21 cellular contexts compared by ENCODE assay signal in the genomic region with DNA sequence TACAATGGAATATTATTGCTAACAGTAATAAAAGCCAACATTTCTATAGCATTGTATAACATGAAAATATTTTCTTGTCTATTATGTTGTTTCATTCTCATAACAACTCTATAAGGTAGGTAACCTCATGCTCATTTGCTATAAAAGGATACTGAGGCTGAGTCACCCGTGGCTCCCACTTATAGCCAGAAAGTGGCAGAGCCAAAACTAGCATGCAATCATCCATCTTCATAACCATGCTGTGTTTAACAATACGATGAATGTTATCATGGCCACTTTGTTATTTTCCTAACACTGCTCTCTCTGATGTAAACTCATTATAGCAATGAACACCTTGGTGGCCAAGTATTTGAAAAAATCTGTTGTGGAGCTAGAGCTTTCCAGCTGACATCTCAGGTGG.
"Had no signal": no experiment of that assay in that cellular context is flagged by ENCODE, and none has a peak within 500 bp of the region (broad histone marks: within the 10 kb centered on the region; RNA-seq: fewer than 3 reads in every experiment).

No MANE protein-coding gene starts in this region.

- H3K9me3 ChIP-seq: Peyer's patch, SJCRH30 had no signal

- H3K4me3 ChIP-seq: K562, PC-9, Peyer's patch, SJCRH30 had no signal

- DNase-seq: Kasumi-1, MM.1S, NCI-H1092 treated with DMSO at 0.1 percent for 48 hours, NCI-H1436, NCI-H1694 treated with DMSO at 0.1 percent for 48 hours, NCI-H1930, NCI-H2171 treated with DMSO at 0.1 percent for 48 hours, NCI-H345, NCI-H446 treated with DMSO at 0.1 percent for 48 hours, NCI-H526, NCI-H82, OCI-M1, PC-9, Peyer's patch, SHP77 treated with DMSO at 0.1 percent for 48 hours, SJCRH30 had no signal

- H3K36me3 ChIP-seq: Peyer's patch, SJCRH30 had no signal

- H3K9ac ChIP-seq: KMS-11 had no signal

- H3K27ac ChIP-seq: HL-60, KMS-11, PC-9, Peyer's patch, SJCRH30 had no signal

- H3K4me2 ChIP-seq: KMS-11, PC-9 had no signal

- H3K4me1 ChIP-seq: Peyer's patch had no signal

- H3K27me3 ChIP-seq: Peyer's patch, SJCRH30 had no signal

- ATAC-seq: K562, Right ventricle myocardium inferior, SK-N-SH treated with all-trans-retinoic acid at 6 μM for 48 hours had no signal

- H2AFZ ChIP-seq: PC-9 had no signal
